9 cellular contexts compared by ENCODE assay signal in the genomic region with DNA sequence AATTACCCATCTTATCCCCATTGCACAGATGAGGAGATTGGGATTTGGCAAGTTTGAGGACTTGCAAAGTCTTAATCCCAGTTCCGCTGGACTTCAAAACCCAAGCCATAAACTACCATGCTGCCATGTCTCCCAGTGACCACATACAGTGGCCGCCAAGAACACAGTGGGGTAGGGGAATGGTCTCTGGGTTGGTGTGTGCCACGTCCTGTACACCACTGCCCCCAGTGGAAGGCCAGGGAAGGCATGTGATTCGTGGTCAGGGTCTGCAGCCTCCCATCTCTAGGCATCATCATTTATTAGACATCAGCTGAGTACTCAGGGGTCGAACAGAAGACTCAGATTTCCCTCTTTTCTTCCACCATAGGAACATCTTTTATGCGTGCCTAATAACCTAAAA.
DNase-seq lines count a peak whose midpoint lies in the region; ATAC-seq, FAIRE-seq and TF ChIP-seq lines count a peak whose summit lies in the region.
"Had no signal": no experiment of that assay in that cellular context is flagged by ENCODE, and none has a peak within 500 bp of the region (broad histone marks: within the 10 kb centered on the region; RNA-seq: fewer than 3 reads in every experiment).

No MANE protein-coding gene starts in this region.

- no peaks in the 10 kb centered on the region for H3K9me3 Mint-ChIP-seq in activated CD4-positive, alpha-beta T cell treated with anti-CD3 and anti-CD28 coated beads, Interleukin-2, amount 10 ng/mL, durations not matched to agents 7 days and 5 days

- CTCF ChIA-PET in activated CD4-positive, alpha-beta T cell treated with anti-CD3 and anti-CD28 coated beads, Interleukin-2, amount 10 ng/mL, durations not matched to agents 7 days and 5 days (lab: Charles Lee), result interaction anchor here (1.2 to 1.3 kb wide), 2 partner anchors 10 to 15 kb away, joined by 3 read pairs; no protein-coding TSS in a partner anchor

- DNase-seq in D721Med (ENCODE audit: insufficient read length, low spot score) (no peak), HFF-Myc (ENCODE audit: extremely low read depth, low read depth) (no peak), lower lobe of right lung (no peak), NOMO-1 treated with DMSO at 0.1 percent for 48 hours (lab: John Stamatoyannopoulos, UW; ENCODE audit: unreplicated experiment) (no peak), ureter (ENCODE audit: low spot score) (no peak)
- peak; percentile 21 for DNase-seq in activated CD4-positive, alpha-beta T cell treated with anti-CD3 and anti-CD28 coated beads, Interleukin-2, amount 10 ng/mL, durations not matched to agents 7 days and 5 days

- H3K4me3 ChIP-seq in HFF-Myc (replicated peaks; ENCODE audit: low read depth, low read length) (no peak overlapping the region), lower lobe of right lung (no peak overlapping the region)

- H3K4me1 ChIP-seq in lower lobe of right lung, result peaks cover 40% of the 10 kb centered on the region

- POLR2A ChIA-PET in activated CD4-positive, alpha-beta T cell treated with anti-CD3 and anti-CD28 coated beads, Interleukin-2, amount 10 ng/mL, durations not matched to agents 7 days and 5 days (lab: Charles Lee), result no interaction called here

- no peaks in the 10 kb centered on the region for H3K36me3 ChIP-seq in lower lobe of right lung

- peak; percentile 69 for TF ChIP-seq CTCF in D721Med (IDR thresholded peaks at IDR 0.05; ENCODE audit: insufficient read depth, missing control alignments)
- peak; percentile 54 for TF ChIP-seq CTCF in HFF-Myc (IDR thresholded peaks at IDR 0.05; ENCODE audit: low read depth, low read length, missing control alignments)
- TF ChIP-seq CTCF in lower lobe of right lung (IDR thresholded peaks at IDR 0.05), result peak; percentile 29

- H3K27ac Mint-ChIP-seq in activated CD4-positive, alpha-beta T cell treated with anti-CD3 and anti-CD28 coated beads, Interleukin-2, amount 10 ng/mL, durations not matched to agents 7 days and 5 days, result no peak overlapping the region

- FAIRE-seq in D721Med (lab: Jason Lieb, UNC), result no peak
- FAIRE-seq: TTC549 had no signal

- intact Hi-C loops in lower lobe of right lung (cut with DNase I), result no loop called here

- H3K27me3 Mint-ChIP-seq in activated CD4-positive, alpha-beta T cell treated with anti-CD3 and anti-CD28 coated beads, Interleukin-2, amount 10 ng/mL, durations not matched to agents 7 days and 5 days, result peaks cover 5% of the 10 kb centered on the region

- no peaks in the 10 kb centered on the region for H3K27me3 ChIP-seq in lower lobe of right lung (ENCODE audit: low read depth)

- H3K4me3 Mint-ChIP-seq in activated CD4-positive, alpha-beta T cell treated with anti-CD3 and anti-CD28 coated beads, Interleukin-2, amount 10 ng/mL, durations not matched to agents 7 days and 5 days, result no peak overlapping the region

- no peaks in the 10 kb centered on the region for H3K9me3 ChIP-seq in lower lobe of right lung

- H3K36me3 Mint-ChIP-seq in activated CD4-positive, alpha-beta T cell treated with anti-CD3 and anti-CD28 coated beads, Interleukin-2, amount 10 ng/mL, durations not matched to agents 7 days and 5 days (ENCODE audit: low read depth), result peaks cover 8% of the 10 kb centered on the region

- ATAC-seq in lower lobe of right lung (no peak), GM18498 (IDR thresholded peaks at IDR 0.05; ENCODE audit: unreplicated experiment) (no peak), HG03097 (IDR thresholded peaks at IDR 0.05; ENCODE audit: low FRiP score, unreplicated experiment) (no peak)

- peaks cover 37% of the 10 kb centered on the region for H3K4me1 Mint-ChIP-seq in activated CD4-positive, alpha-beta T cell treated with anti-CD3 and anti-CD28 coated beads, Interleukin-2, amount 10 ng/mL, durations not matched to agents 7 days and 5 days

- H3K27ac ChIP-seq in lower lobe of right lung, result no peak overlapping the region
